In the genomic region with DNA sequence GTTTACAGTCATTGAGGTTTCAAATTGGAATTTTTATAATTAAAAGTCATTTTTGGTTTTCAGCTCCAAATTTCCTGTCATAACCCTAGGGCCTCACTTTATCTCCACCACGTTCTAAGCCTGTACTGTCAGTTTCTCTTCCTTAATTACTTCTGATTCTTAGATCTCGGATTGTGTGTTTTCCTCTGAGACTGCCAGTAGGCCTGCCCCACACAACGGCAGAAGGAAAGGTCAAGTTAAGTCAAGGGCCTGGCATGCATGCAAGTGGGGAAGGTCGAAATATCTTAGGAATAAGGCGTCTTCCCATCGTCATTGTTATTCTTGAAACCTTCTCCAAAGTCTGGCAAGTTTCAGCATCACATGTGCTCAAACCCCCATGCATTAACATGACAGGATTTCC, we compare ENCODE assay signal across 19 cellular contexts.
"Had no signal": no experiment of that assay in that cellular context is flagged by ENCODE, and none has a peak within 500 bp of the region (broad histone marks: within the 10 kb centered on the region; RNA-seq: fewer than 3 reads in every experiment).

No MANE protein-coding gene starts in this region.

- H3K27me3 ChIP-seq: esophagus squamous epithelium, ovary, stomach, thyroid gland had no signal

- H3K27ac ChIP-seq: coronary artery, esophagus squamous epithelium, lower lobe of right lung, ovary, psoas muscle, stomach, thyroid gland had no signal

- H3K36me3 ChIP-seq: esophagus squamous epithelium, lower lobe of right lung, ovary, stomach, thyroid gland had no signal

- H3K4me3 ChIP-seq: coronary artery, esophagus squamous epithelium, lower lobe of right lung, ovary, psoas muscle, stomach, thyroid gland had no signal

- DNase-seq: dermis blood vessel endothelial cell; effector memory CD4-positive, alpha-beta T cell; erythroblast; esophagus squamous epithelium; lower lobe of right lung; natural killer cell; occipital lobe; posterior cingulate gyrus; psoas muscle; stimulated activated CD4-positive, alpha-beta T cell treated with anti-CD3 and anti-CD28 coated beads, Interleukin-2, amount 100 ng/mL, for 24 hours; stimulated activated CD4-positive, alpha-beta T cell treated with anti-CD3 and anti-CD28 coated beads, Interleukin-4, amount 100 ng/mL, for 24 hours; stimulated activated naive CD4-positive, alpha-beta T cell treated with Interleukin-2 at 50 U/mL for 16 hours; stomach; thyroid gland had no signal

- H3K4me1 ChIP-seq: esophagus squamous epithelium, lower lobe of right lung, psoas muscle, stomach, thyroid gland had no signal

- H3K9me3 ChIP-seq: esophagus squamous epithelium, lower lobe of right lung, ovary, psoas muscle, stomach, thyroid gland had no signal

- ATAC-seq: left lobe of liver; lower lobe of right lung; natural killer cell; psoas muscle; sciatic nerve; stimulated activated effector memory CD8-positive, alpha-beta T cell treated with anti-CD3 and anti-CD28 coated beads, Interleukin-12 subunit alpha, Interleukin-12 subunit beta, amount 100 ng/mL, for 72 hours had no signal
